ENCODE assay signal across 8 cellular contexts in the genomic region with DNA sequence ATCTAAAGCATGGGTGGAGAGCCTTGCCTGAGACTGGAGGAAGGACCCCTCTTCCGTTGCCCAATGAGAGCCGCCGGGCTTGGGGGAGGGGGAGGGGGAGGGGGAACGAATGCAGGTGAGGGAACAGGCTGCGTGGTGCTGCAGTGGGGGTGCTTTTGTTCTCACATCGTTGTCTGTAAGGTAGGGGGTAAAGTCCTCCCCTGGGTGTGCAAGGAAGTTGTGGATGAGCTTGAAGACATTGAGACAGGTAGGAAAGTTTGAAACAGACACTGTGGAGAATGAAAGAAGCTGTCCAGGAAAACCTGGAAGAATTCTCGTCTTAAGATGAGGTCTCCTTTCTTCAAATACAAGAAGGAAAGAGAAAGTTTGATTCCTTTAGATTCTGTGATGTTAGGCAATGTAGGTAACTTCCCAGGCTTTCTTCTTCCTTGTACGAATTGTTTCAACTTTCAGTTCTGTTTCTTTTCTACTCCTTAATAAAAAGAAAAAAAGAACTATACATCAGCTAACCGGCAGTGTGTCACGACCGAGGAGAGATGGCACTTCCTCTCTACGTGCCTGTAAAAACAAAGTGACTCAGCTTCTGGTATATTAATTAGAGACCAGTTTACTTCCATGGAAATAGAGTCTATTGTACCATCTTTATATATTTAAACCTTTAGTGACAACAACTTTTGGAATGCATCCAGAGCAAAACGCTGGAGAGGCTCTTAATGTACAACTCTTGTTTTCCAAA.
DNase-seq lines count a peak whose midpoint lies in the region; ATAC-seq, FAIRE-seq and TF ChIP-seq lines count a peak whose summit lies in the region.

No MANE protein-coding gene starts in this region.

- POLR2A ChIA-PET in AG04449 (lab: Yijun Ruan, JAX): no interaction called here

- DNase-seq in AG04449 (ENCODE audit: low read depth, low spot score): no peak
- no peak for DNase-seq in H54 (ENCODE audit: insufficient read length, low spot score)
- DNase-seq in glomerular endothelial cell (ENCODE audit: extremely low read depth, low read depth, low spot score): peak; percentile 84
- DNase-seq in GM12892 (ENCODE audit: insufficient read length): no peak
- DNase-seq in C1 segment of cervical spinal cord (lab: John Stamatoyannopoulos, UW): no peak

- TF ChIP-seq POLR2A in H54 (IDR thresholded peaks at IDR 0.05; ENCODE audit: low read depth, low read length) (no peak), GM12892 (IDR thresholded peaks at IDR 0.05; ENCODE audit: low read depth, low read length) (no peak)

- CTCF ChIA-PET in AG04449 (lab: Yijun Ruan, JAX): interaction anchor here (0.7 to 1.6 kb wide), 5 partner anchors 9 to 268 kb away, joined by 3 to 5 read pairs (median 4); no protein-coding TSS in a partner anchor

- peak; percentile 85 for ATAC-seq in SK-N-SH treated with all-trans-retinoic acid at 6 μM for 48 hours
- ATAC-seq in GM19324 (IDR thresholded peaks at IDR 0.05; ENCODE audit: low FRiP score, unreplicated experiment): no peak
- ATAC-seq in HG02798 (IDR thresholded peaks at IDR 0.05; ENCODE audit: poor library complexity, unreplicated experiment): no peak

- H3K4me3 ChIP-seq in AG04449 (ENCODE audit: low read depth, low read length): peak overlapping the region; percentile 39

- TF ChIP-seq CTCF in AG04449 (IDR thresholded peaks at IDR 0.05; ENCODE audit: insufficient read depth, low read length, missing control alignments): no peak

- FAIRE-seq in H54 (lab: Jason Lieb, UNC) (peak; percentile 6), GM12892 (lab: Jason Lieb, UNC) (no peak)

TF ChIP-seq in SK-N-SH treated with all-trans-retinoic acid at 6 μM for 48 hours, 23 proteins besides CTCF, POLR2A, EP300 and RAD21:
- TF ChIP-seq ISL1 (CRISPR knock-in tag; IDR thresholded peaks at IDR 0.05) (0 out of 2 replicates have a peak, but pooled peaks have one; percentile 41), ARNTL (CRISPR knock-in tag; IDR thresholded peaks at IDR 0.05; ENCODE audit: borderline replicate concordance, low read depth) (no peak)
